In the genomic region with DNA sequence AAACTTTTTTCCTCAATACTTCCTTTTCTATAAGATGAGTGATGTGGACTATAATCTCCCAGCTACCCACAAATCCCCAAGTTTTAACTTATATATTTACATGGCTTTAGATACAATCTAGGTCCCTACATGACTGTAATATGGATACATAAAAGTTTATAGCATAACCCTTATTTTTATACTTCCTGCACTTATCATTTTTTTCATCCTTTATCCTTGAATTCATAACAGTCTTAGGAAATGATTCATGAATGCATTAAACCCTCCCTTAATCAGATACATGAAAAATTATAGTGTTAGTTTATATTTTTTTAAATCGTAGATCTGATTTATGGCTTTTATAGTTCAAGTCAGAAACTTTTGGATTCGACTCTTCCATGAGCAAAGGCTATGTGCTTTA, we compare ENCODE assay signal across 17 cellular contexts.
DNase-seq lines count a peak whose midpoint lies in the region; ATAC-seq and TF ChIP-seq lines count a peak whose summit lies in the region.
"Had no signal": no experiment of that assay in that cellular context is flagged by ENCODE, and none has a peak within 500 bp of the region (broad histone marks: within the 10 kb centered on the region; RNA-seq: fewer than 3 reads in every experiment).

No MANE protein-coding gene starts in this region.

- no peak overlapping the region for H3K4me3 ChIP-seq in RWPE2 (ENCODE audit: severe bottlenecking)
- no peak overlapping the region for H3K4me3 ChIP-seq in fibroblast of villous mesenchyme (ENCODE audit: low read depth, low read length)
- H3K4me3 ChIP-seq in skeletal muscle satellite cell (ENCODE audit: low read length): no peak overlapping the region
- no peak overlapping the region for H3K4me3 ChIP-seq in colonic mucosa
- H3K4me3 ChIP-seq: Peyer's patch had no signal

- peaks cover 6% of the 10 kb centered on the region for H3K36me3 Mint-ChIP-seq in activated naive CD4-positive, alpha-beta T cell treated with anti-CD3 and anti-CD28 coated beads for 36 hours (ENCODE audit: low read depth)

- H3K27me3 Mint-ChIP-seq in activated naive CD4-positive, alpha-beta T cell treated with anti-CD3 and anti-CD28 coated beads for 36 hours (ENCODE audit: low read depth): no peaks in the 10 kb centered on the region

- H3K36me3 ChIP-seq in RWPE2 (ENCODE audit: low read depth) (no peaks in the 10 kb centered on the region), skeletal muscle satellite cell (ENCODE audit: insufficient read depth, low read length) (no peaks in the 10 kb centered on the region), colonic mucosa (no peaks in the 10 kb centered on the region)
- H3K36me3 ChIP-seq: Peyer's patch had no signal

- H3K4me1 Mint-ChIP-seq in activated naive CD4-positive, alpha-beta T cell treated with anti-CD3 and anti-CD28 coated beads for 36 hours (ENCODE audit: low read depth): peaks cover 43% of the 10 kb centered on the region

- intact Hi-C loops in colonic mucosa (cut with DNase I): no loop called here
- intact Hi-C loops in activated naive CD4-positive, alpha-beta T cell treated with anti-CD3 and anti-CD28 coated beads for 36 hours (cut with micrococcal nuclease): no loop called here

- H3K9ac ChIP-seq in skeletal muscle satellite cell (ENCODE audit: low read depth, low read length): peak overlapping the region; percentile 56
- no peak overlapping the region for H3K9ac ChIP-seq in colonic mucosa (ENCODE audit: low read depth in 2 of 2, low read length in 2 of 2)

- H3K27me3 ChIP-seq in RWPE2 (ENCODE audit: insufficient read depth, poor library complexity, severe bottlenecking) (no peaks in the 10 kb centered on the region), skeletal muscle satellite cell (ENCODE audit: control insufficient read depth, insufficient read depth, low read length) (no peaks in the 10 kb centered on the region), colonic mucosa (no peaks in the 10 kb centered on the region)
- H3K27me3 ChIP-seq: Peyer's patch had no signal

- peak overlapping the region; percentile 18 for H3K27ac ChIP-seq in RWPE2 (ENCODE audit: poor library complexity, severe bottlenecking)
- H3K27ac ChIP-seq in colonic mucosa: no peak overlapping the region
- H3K27ac ChIP-seq: Peyer's patch had no signal

- DNase-seq in EL (peak; percentile 40), RWPE2 (ENCODE audit: low spot score) (no peak), fibroblast of villous mesenchyme (ENCODE audit: low read depth) (peak; percentile 45), colonic mucosa (no peak)
- DNase-seq in activated CD8-positive, alpha-beta memory T cell treated with anti-CD3 and anti-CD28 coated beads, Interleukin-2, amount 50 U/mL, for 4 hours: no peak
- no peak for DNase-seq in activated naive CD4-positive, alpha-beta T cell treated with anti-CD3 and anti-CD28 coated beads for 36 hours
- DNase-seq: CD8-positive, alpha-beta T cell; DMS79 treated with DMSO at 0.1 percent for 48 hours; MM.1S; NCI-H1105 treated with DMSO at 0.1 percent for 48 hours; NCI-H187 treated with DMSO at 0.1 percent for 48 hours; NCI-H2171; NCI-H510A; Peyer's patch; SIG-M5 had no signal

- no peak for ATAC-seq in RWPE2 (ENCODE audit: low read depth)
- ATAC-seq: CD8-positive, alpha-beta T cell; HepG2 had no signal

- H3K9me3 Mint-ChIP-seq in activated naive CD4-positive, alpha-beta T cell treated with anti-CD3 and anti-CD28 coated beads for 36 hours: no peaks in the 10 kb centered on the region
- H3K9me3 Mint-ChIP-seq: CD8-positive, alpha-beta T cell had no signal

- no peak overlapping the region for H3K4me3 Mint-ChIP-seq in activated naive CD4-positive, alpha-beta T cell treated with anti-CD3 and anti-CD28 coated beads for 36 hours
- H3K4me3 Mint-ChIP-seq: CD8-positive, alpha-beta T cell had no signal

- no peak overlapping the region for H3K27ac Mint-ChIP-seq in activated naive CD4-positive, alpha-beta T cell treated with anti-CD3 and anti-CD28 coated beads for 36 hours

- CTCF ChIA-PET in activated naive CD4-positive, alpha-beta T cell treated with anti-CD3 and anti-CD28 coated beads for 36 hours (lab: Charles Lee): no interaction called here

- no peak for TF ChIP-seq CTCF in RWPE2 (IDR thresholded peaks at IDR 0.05; ENCODE audit: poor library complexity, severe bottlenecking)
- no peak for TF ChIP-seq CTCF in fibroblast of villous mesenchyme (IDR thresholded peaks at IDR 0.05; ENCODE audit: insufficient read depth, low read depth, low read length)
- TF ChIP-seq CTCF in colonic mucosa (IDR thresholded peaks at IDR 0.05): no peak

- H3K4me2 ChIP-seq in skeletal muscle satellite cell (ENCODE audit: low read length): peak overlapping the region; percentile 14

- H3K4me1 ChIP-seq in RWPE2 (ENCODE audit: insufficient read depth, poor library complexity, severe bottlenecking): peaks cover 27% of the 10 kb centered on the region
- peaks cover 82% of the 10 kb centered on the region for H3K4me1 ChIP-seq in skeletal muscle satellite cell (ENCODE audit: control insufficient read depth, insufficient read depth, low read length)
- no peaks in the 10 kb centered on the region for H3K4me1 ChIP-seq in colonic mucosa
- H3K4me1 ChIP-seq: Peyer's patch had no signal

- H3K9me3 ChIP-seq in RWPE2 (ENCODE audit: severe bottlenecking) (no peaks in the 10 kb centered on the region), skeletal muscle satellite cell (replicated peaks; ENCODE audit: low read length) (no peaks in the 10 kb centered on the region), colonic mucosa (no peaks in the 10 kb centered on the region)
- H3K9me3 ChIP-seq: Peyer's patch had no signal

Comparison
In these comparisons a context has a peak if more than half of its experiments do, and no peak if none do; other contexts are left out.
1. DNase-seq: peak in EL (single experiment) and fibroblast of villous mesenchyme (single experiment); none in RWPE2 (single experiment), activated CD8-positive, alpha-beta memory T cell treated with anti-CD3 and anti-CD28 coated beads, Interleukin-2, amount 50 U/mL, for 4 hours (single experiment), colonic mucosa (single experiment) and activated naive CD4-positive, alpha-beta T cell treated with anti-CD3 and anti-CD28 coated beads for 36 hours (single experiment).